In genomic region chr11:66875376-66875775, GRCh38 we compare ENCODE assay signal across 26 cellular contexts.
"Had no signal": no experiment of that assay in that cellular context is flagged by ENCODE, and none has a peak within 500 bp of the region (broad histone marks: within the 10 kb centered on the region; RNA-seq: fewer than 3 reads in every experiment).

No MANE protein-coding gene starts in this region.

- H3K9me3 ChIP-seq: body of pancreas, pancreas, stomach, vagina had no signal

- H3K4me1 ChIP-seq: body of pancreas, pancreas had no signal

- H3K27me3 ChIP-seq: body of pancreas, hepatocyte, pancreas, stomach, vagina had no signal

- H3K27ac Mint-ChIP-seq: activated CD4-positive, alpha-beta T cell treated with anti-CD3 and anti-CD28 coated beads, Interleukin-2, amount 10 ng/mL, durations not matched to agents 24 days and 14 days; activated CD8-positive, alpha-beta memory T cell treated with anti-CD3 and anti-CD28 coated beads, Interleukin-2, amount 10 ng/mL, durations not matched to agents 7 days and 5 days; activated CD8-positive, alpha-beta T cell treated with anti-CD3 and anti-CD28 coated beads for 36 hours; activated naive CD4-positive, alpha-beta T cell treated with anti-CD3 and anti-CD28 coated beads, Interleukin-2, amount 50 U/mL, for 24 hours; stimulated activated memory B cell treated with anti-CD40 and anti-IgM and Interleukin-4, amounts not matched to agents 10 μg/mL and 1 μg/mL and 100 μg/mL, for 72 hours; T-helper 1 cell treated with Interleukin-12 subunit alpha and Interleukin-12 subunit beta and Interleukin-4 antibody, amounts not matched to agents 30 μg/mL and 1 μg/mL, for 36 hours had no signal

- H3K4me3 Mint-ChIP-seq: activated CD4-positive, alpha-beta T cell treated with anti-CD3 and anti-CD28 coated beads, Interleukin-2, amount 10 ng/mL, durations not matched to agents 24 days and 14 days; activated CD8-positive, alpha-beta memory T cell treated with anti-CD3 and anti-CD28 coated beads, Interleukin-2, amount 10 ng/mL, durations not matched to agents 7 days and 5 days; activated CD8-positive, alpha-beta T cell treated with anti-CD3 and anti-CD28 coated beads for 36 hours; activated naive CD4-positive, alpha-beta T cell treated with anti-CD3 and anti-CD28 coated beads, Interleukin-2, amount 50 U/mL, for 24 hours; immature natural killer cell; stimulated activated memory B cell treated with anti-CD40 and anti-IgM and Interleukin-4, amounts not matched to agents 10 μg/mL and 1 μg/mL and 100 μg/mL, for 72 hours; T-helper 1 cell treated with Interleukin-12 subunit alpha and Interleukin-12 subunit beta and Interleukin-4 antibody, amounts not matched to agents 30 μg/mL and 1 μg/mL, for 36 hours had no signal

- H3K27ac ChIP-seq: body of pancreas, hepatocyte, pancreas, stomach, vagina had no signal

- H3K36me3 Mint-ChIP-seq: activated CD8-positive, alpha-beta memory T cell treated with anti-CD3 and anti-CD28 coated beads, Interleukin-2, amount 10 ng/mL, durations not matched to agents 7 days and 5 days; activated naive CD4-positive, alpha-beta T cell treated with anti-CD3 and anti-CD28 coated beads, Interleukin-2, amount 50 U/mL, for 24 hours; immature natural killer cell; stimulated activated memory B cell treated with anti-CD40 and anti-IgM and Interleukin-4, amounts not matched to agents 10 μg/mL and 1 μg/mL and 100 μg/mL, for 72 hours had no signal

- H3K9me3 Mint-ChIP-seq: activated CD4-positive, alpha-beta T cell treated with anti-CD3 and anti-CD28 coated beads, Interleukin-2, amount 10 ng/mL, durations not matched to agents 24 days and 14 days; activated CD8-positive, alpha-beta T cell treated with anti-CD3 and anti-CD28 coated beads for 36 hours; activated naive CD4-positive, alpha-beta T cell treated with anti-CD3 and anti-CD28 coated beads, Interleukin-2, amount 50 U/mL, for 24 hours; immature natural killer cell; stimulated activated memory B cell treated with anti-CD40 and anti-IgM and Interleukin-4, amounts not matched to agents 10 μg/mL and 1 μg/mL and 100 μg/mL, for 72 hours; T-helper 1 cell treated with Interleukin-12 subunit alpha and Interleukin-12 subunit beta and Interleukin-4 antibody, amounts not matched to agents 30 μg/mL and 1 μg/mL, for 36 hours had no signal

- H3K4me3 ChIP-seq: body of pancreas, hepatocyte, pancreas, stomach, vagina had no signal

- ATAC-seq: activated CD4-positive, CD25-positive, alpha-beta regulatory T cell treated with anti-CD3 and anti-CD28 coated beads, Interleukin-2, amount 50 U/mL, for 24 hours; activated CD8-positive, alpha-beta memory T cell treated with anti-CD3 and anti-CD28 coated beads, Interleukin-2, amount 10 ng/mL, durations not matched to agents 7 days and 5 days; activated CD8-positive, alpha-beta T cell treated with anti-CD3 and anti-CD28 coated beads for 36 hours; body of pancreas; esophagus mucosa; pancreas; sciatic nerve; stimulated activated memory B cell treated with anti-CD40 and anti-IgM and Interleukin-4, amounts not matched to agents 10 μg/mL and 1 μg/mL and 100 μg/mL, for 72 hours had no signal

- H3K27me3 Mint-ChIP-seq: activated CD8-positive, alpha-beta T cell treated with anti-CD3 and anti-CD28 coated beads for 36 hours; activated naive CD4-positive, alpha-beta T cell treated with anti-CD3 and anti-CD28 coated beads, Interleukin-2, amount 50 U/mL, for 24 hours had no signal

- H3K36me3 ChIP-seq: pancreas, vagina had no signal

- DNase-seq: activated CD4-positive, alpha-beta T cell treated with anti-CD3 and anti-CD28 coated beads, Interleukin-2, amount 10 ng/mL, durations not matched to agents 24 days and 14 days; activated CD8-positive, alpha-beta memory T cell treated with anti-CD3 and anti-CD28 coated beads, Interleukin-2, amount 10 ng/mL, durations not matched to agents 7 days and 5 days; activated CD8-positive, alpha-beta T cell treated with anti-CD3 and anti-CD28 coated beads for 36 hours; activated gamma-delta T cell treated with Interleukin-2 at 50 U/mL for 16 hours; activated T-cell treated with anti-CD3 and anti-CD28 coated beads for 4 hours; anterior cingulate cortex; body of pancreas; central memory CD4-positive, alpha-beta T cell; effector memory CD4-positive, alpha-beta T cell; foreskin melanocyte; immature natural killer cell; kidney glomerular epithelial cell; midbrain; pancreas; small intestine; stimulated activated CD4-positive, alpha-beta T cell treated with anti-CD3 and anti-CD28 coated beads, Interleukin-2, amount 100 ng/mL, for 24 hours; stomach; trophoblast cell had no signal
